ENCODE assay signal across 2 cellular contexts in the genomic region with DNA sequence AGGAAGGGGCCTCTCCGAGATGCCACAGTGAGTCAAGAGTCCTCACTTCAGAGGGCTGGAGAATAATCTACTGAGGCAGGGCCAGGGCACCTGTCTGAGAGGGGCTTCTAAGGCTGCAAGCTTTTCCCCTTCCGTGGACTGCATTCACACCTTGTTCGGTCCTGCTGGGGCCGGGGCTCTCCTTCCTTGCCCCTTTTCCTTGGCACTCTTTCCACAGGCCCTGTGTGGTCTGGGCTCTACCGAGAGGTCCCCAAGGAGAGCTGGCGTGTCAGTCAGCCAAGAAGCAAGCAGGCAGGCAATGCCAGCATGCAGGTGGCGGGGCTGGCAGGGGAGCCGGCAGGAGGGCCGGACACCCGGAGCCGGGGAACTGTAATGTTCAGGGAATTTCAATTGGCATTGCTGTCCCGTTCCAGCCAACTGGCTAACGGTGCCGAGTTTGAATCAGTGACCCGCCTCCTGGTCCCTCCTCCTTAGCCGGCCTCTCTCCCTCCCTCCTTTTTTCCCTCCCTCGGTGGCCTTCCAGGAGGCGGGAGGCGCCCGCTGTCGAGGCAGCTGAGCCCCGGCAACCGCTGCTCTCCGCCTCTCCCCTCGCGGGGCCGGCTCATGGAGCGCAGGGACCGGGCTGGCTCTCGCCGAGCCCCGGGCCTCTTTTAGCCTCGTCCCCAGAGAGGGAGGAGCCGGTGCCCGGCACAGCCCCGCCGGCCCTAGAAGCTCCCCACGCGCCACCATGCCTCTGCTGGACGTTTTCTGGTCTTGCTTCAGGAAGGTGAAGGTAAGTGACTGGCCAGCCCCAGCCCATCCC.
TF ChIP-seq lines count a peak whose summit lies in the region.

A gene with protein sequence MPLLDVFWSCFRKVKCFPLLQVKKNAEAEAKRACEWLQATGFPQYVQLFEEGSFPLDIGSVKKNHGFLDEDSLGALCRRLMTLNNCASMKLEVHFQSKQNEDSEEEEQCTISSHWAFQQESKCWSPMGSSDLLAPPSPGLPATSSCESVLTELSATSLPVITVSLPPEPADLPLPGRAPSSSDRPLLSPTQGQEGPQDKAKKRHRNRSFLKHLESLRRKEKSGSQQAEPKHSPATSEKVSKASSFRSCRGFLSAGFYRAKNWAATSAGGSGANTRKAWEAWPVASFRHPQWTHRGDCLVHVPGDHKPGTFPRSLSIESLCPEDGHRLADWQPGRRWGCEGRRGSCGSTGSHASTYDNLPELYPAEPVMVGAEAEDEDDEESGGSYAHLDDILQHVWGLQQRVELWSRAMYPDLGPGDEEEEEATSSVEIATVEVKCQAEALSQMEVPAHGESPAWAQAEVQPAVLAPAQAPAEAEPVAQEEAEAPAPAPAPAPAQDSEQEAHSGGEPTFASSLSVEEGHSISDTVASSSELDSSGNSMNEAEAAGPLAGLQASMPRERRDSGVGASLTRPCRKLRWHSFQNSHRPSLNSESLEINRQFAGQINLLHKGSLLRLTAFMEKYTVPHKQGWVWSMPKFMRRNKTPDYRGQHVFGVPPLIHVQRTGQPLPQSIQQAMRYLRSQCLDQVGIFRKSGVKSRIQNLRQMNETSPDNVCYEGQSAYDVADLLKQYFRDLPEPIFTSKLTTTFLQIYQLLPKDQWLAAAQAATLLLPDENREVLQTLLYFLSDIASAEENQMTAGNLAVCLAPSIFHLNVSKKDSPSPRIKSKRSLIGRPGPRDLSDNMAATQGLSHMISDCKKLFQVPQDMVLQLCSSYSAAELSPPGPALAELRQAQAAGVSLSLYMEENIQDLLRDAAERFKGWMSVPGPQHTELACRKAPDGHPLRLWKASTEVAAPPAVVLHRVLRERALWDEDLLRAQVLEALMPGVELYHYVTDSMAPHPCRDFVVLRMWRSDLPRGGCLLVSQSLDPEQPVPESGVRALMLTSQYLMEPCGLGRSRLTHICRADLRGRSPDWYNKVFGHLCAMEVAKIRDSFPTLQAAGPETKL (plus strand): TSS at position 511 of the 802 bp plus-strand sequence. CDS start 217 bp downstream, at position 728.

TF ChIP-seq in IMR-90, 13 proteins besides CTCF, POLR2A, EP300 and RAD21:
- peak; percentile 35; the same call in 1 of the 2 replicates for TF ChIP-seq MAZ (IDR thresholded peaks at IDR 0.05; ENCODE audit: borderline replicate concordance, low read depth, low read length)
- TF ChIP-seq MAFK (IDR thresholded peaks at IDR 0.05; ENCODE audit: low read depth, low read length) = no peak

TF ChIP-seq in H1, 55 proteins besides CTCF, POLR2A, EP300 and RAD21:
- no peak for TF ChIP-seq SAP30 (IDR thresholded peaks at IDR 0.05; ENCODE audit: insufficient read depth, insufficient replicate concordance, low read length)
- TF ChIP-seq SIX5 (IDR thresholded peaks at IDR 0.05; ENCODE audit: low read depth, low read length) = no peak
- TF ChIP-seq, protein P1, sequence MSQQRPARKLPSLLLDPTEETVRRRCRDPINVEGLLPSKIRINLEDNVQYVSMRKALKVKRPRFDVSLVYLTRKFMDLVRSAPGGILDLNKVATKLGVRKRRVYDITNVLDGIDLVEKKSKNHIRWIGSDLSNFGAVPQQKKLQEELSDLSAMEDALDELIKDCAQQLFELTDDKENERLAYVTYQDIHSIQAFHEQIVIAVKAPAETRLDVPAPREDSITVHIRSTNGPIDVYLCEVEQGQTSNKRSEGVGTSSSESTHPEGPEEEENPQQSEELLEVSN (IDR thresholded peaks at IDR 0.05) = peak; percentile 46; the same call in 1 of the 2 replicates
- no peak for TF ChIP-seq GTF2F1 (IDR thresholded peaks at IDR 0.05; ENCODE audit: borderline replicate concordance, low read depth, low read length)
- TF ChIP-seq TBP (IDR thresholded peaks at IDR 0.05; ENCODE audit: low read depth, low read length) = peak; percentile 42; the same call in 1 of the 2 replicates
- TF ChIP-seq JUND (IDR thresholded peaks at IDR 0.05; ENCODE audit: low read length) = no peak
- TF ChIP-seq CBX8 (IDR thresholded peaks at IDR 0.05; ENCODE audit: borderline replicate concordance, low read depth, low read length) = no peak
- no peak for TF ChIP-seq JUN (IDR thresholded peaks at IDR 0.05; ENCODE audit: low read depth, low read length)
- TF ChIP-seq YY1 (IDR thresholded peaks at IDR 0.05; ENCODE audit: low read depth, low read length) = no peak
- TF ChIP-seq CHD1 (IDR thresholded peaks at IDR 0.05; ENCODE audit: low read depth, low read length) = no peak
- no peak for TF ChIP-seq ASH2L (IDR thresholded peaks at IDR 0.05; ENCODE audit: low read length)
- TF ChIP-seq BRCA1 (IDR thresholded peaks at IDR 0.05; ENCODE audit: low read depth, low read length) = no peak
- peak; percentile 31 for TF ChIP-seq KDM4A (IDR thresholded peaks at IDR 0.05; ENCODE audit: low read depth, low read length, severe bottlenecking)
TF ChIP-seq in H1: peak in this region for 3.
